In the genomic region with DNA sequence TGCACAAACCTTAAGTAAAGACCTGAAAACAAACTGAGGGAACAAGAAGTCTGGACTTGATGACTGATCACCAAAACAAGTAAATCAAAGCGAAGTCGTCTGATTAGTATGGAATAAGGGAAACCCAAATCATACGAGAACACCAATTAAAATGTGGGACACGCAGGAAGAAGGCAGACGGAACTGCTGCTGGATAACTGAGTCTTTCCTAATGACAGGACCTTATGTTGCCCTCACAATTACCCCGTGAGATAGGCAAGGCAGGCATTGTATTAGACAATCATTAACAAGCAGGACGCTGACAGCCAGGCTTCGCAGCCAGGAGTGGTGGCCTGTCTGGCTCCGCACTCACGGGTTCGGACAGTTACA, we compare ENCODE assay signal across 8 cellular contexts. TPM values are rescaled to one million over a fixed set of nuclear protein-coding genes. Genes with fewer than 3 reads are reported as not detected.
A peak's percentile ranks its signal among the peaks of the same experiment; 100 is the strongest.
DNase-seq lines count a peak whose midpoint lies in the region; ATAC-seq, FAIRE-seq and TF ChIP-seq lines count a peak whose summit lies in the region.

No MANE protein-coding gene starts in this region.

- peak overlapping the region; percentile 100 for H3K27ac Mint-ChIP-seq in activated T-cell treated with anti-CD3 and anti-CD28 coated beads, Interleukin-2, amount 50 U/mL, for 24 hours
- H3K27ac Mint-ChIP-seq in astrocyte (ENCODE audit: unreplicated experiment) = peak overlapping the region; percentile 100

- no peak for FAIRE-seq in astrocyte (lab: Jason Lieb, UNC)

- intact Hi-C loops in transverse colon (cut with DNase I; ENCODE audit: low total_unique reads) = no loop called here

- no peaks in the 10 kb centered on the region for H3K9me3 ChIP-seq in astrocyte (ENCODE audit: insufficient read depth, low read depth, low read length)
- no peaks in the 10 kb centered on the region for H3K9me3 ChIP-seq in liver (ENCODE audit: control insufficient read depth in 4 of 4, low read length in 3 of 4)
- no peaks in the 10 kb centered on the region for H3K9me3 ChIP-seq in transverse colon

- peak; percentile 34 to 37 for TF ChIP-seq RAD21 in liver (IDR thresholded peaks at IDR 0.05)

- no peak for ATAC-seq in HG03457 (IDR thresholded peaks at IDR 0.05; ENCODE audit: unreplicated experiment)

- DNase-seq in activated T-cell treated with anti-CD3 and anti-CD28 coated beads, Interleukin-2, amount 50 U/mL, for 24 hours = no peak
- no peak for DNase-seq in activated T-cell treated with anti-CD3 and anti-CD28 coated beads, Interleukin-2, amount 50 U/mL, for 1 hour
- DNase-seq in astrocyte (ENCODE audit: low read depth) (no peak), transverse colon (no peak), NCI-H2107 treated with DMSO at 0.1 percent for 48 hours (lab: John Stamatoyannopoulos, UW; ENCODE audit: unreplicated experiment) (no peak)
- no peak for DNase-seq in activated CD4-positive, CD25-positive, alpha-beta regulatory T cell (lab: John Stamatoyannopoulos, UW)

- H3K9me3 Mint-ChIP-seq in activated T-cell treated with anti-CD3 and anti-CD28 coated beads, Interleukin-2, amount 50 U/mL, for 24 hours = no peaks in the 10 kb centered on the region
- no peaks in the 10 kb centered on the region for H3K9me3 Mint-ChIP-seq in astrocyte (ENCODE audit: unreplicated experiment)

- H3K4me1 ChIP-seq in astrocyte (ENCODE audit: insufficient read depth, low read length) (peaks cover 15% of the 10 kb centered on the region), liver (ENCODE audit: control insufficient read depth in 4 of 4, insufficient read depth in 4 of 4, low read length in 3 of 4) (peaks cover 2 to 25% (median 8%) of the 10 kb centered on the region in 4 donors), transverse colon (peaks cover 10 to 28% (median 13%) of the 10 kb centered on the region in 4 donors)

- H3K36me3 ChIP-seq in astrocyte (ENCODE audit: insufficient read depth, low read length) (no peaks in the 10 kb centered on the region), liver (ENCODE audit: control insufficient read depth in 4 of 4, insufficient read depth in 3 of 4, low read depth in 1 of 4, low read length in 3 of 4) (no peaks in the 10 kb centered on the region), transverse colon (no peaks in the 10 kb centered on the region)

- H3K27ac ChIP-seq in astrocyte (ENCODE audit: low read depth, low read length) (peak overlapping the region; percentile 100), liver (ENCODE audit: low read depth in 1 of 2, low read length in 2 of 2) (peak overlapping the region; percentile 100), transverse colon (peak overlapping the region; percentile 93 to 100 (median 98))

- under 1% methylated on average over 11 of the region's 11 CpGs for WGBS in liver
- WGBS in transverse colon (ENCODE audit: low coverage in 1 of 2), 2 donors = 2% methylated on average over 11 of the region's 11 CpGs; no CpG with 5 or more reads in 1 of the 2 donors

- TF ChIP-seq POLR2A in transverse colon (IDR thresholded peaks at IDR 0.05) = no peak

- peak overlapping the region; percentile 83 for H2AFZ ChIP-seq in astrocyte (ENCODE audit: low read depth, low read length)

- H3K36me3 Mint-ChIP-seq in activated T-cell treated with anti-CD3 and anti-CD28 coated beads, Interleukin-2, amount 50 U/mL, for 24 hours (ENCODE audit: low read depth) = peaks cover 34% of the 10 kb centered on the region
- no peaks in the 10 kb centered on the region for H3K36me3 Mint-ChIP-seq in astrocyte (ENCODE audit: low read depth, unreplicated experiment)

- H3K4me3 ChIP-seq in astrocyte (ENCODE audit: insufficient read depth, low read depth, low read length) = peak overlapping the region; percentile 81
- H3K4me3 ChIP-seq in liver (ENCODE audit: low read depth in 1 of 3, low read length in 3 of 3) = peak overlapping the region; percentile 44 to 81 (median 70)
- peak overlapping the region; percentile 46 to 93 (median 68) for H3K4me3 ChIP-seq in transverse colon

- peaks cover 46% of the 10 kb centered on the region for H3K4me1 Mint-ChIP-seq in activated T-cell treated with anti-CD3 and anti-CD28 coated beads, Interleukin-2, amount 50 U/mL, for 24 hours (ENCODE audit: low read depth)
- peaks cover 9% of the 10 kb centered on the region for H3K4me1 Mint-ChIP-seq in astrocyte (ENCODE audit: low read depth, unreplicated experiment)

- H3K27me3 Mint-ChIP-seq in activated T-cell treated with anti-CD3 and anti-CD28 coated beads, Interleukin-2, amount 50 U/mL, for 24 hours = no peaks in the 10 kb centered on the region
- no peaks in the 10 kb centered on the region for H3K27me3 Mint-ChIP-seq in astrocyte (ENCODE audit: low read depth, unreplicated experiment)

- no peaks in the 10 kb centered on the region for H3K27me3 ChIP-seq in astrocyte (ENCODE audit: insufficient read depth, low read length)
- H3K27me3 ChIP-seq in liver (ENCODE audit: control insufficient read depth in 4 of 4, insufficient read depth in 4 of 4, low read length in 3 of 4) = no peaks in the 10 kb centered on the region
- H3K27me3 ChIP-seq in transverse colon = no peaks in the 10 kb centered on the region

- TF ChIP-seq CTCF in astrocyte (IDR thresholded peaks at IDR 0.05; ENCODE audit: insufficient read depth, low read depth, low read length) (no peak), liver (IDR thresholded peaks at IDR 0.05; ENCODE audit: low read depth, low read length, missing input control) (no peak), transverse colon (IDR thresholded peaks at IDR 0.05) (no peak)

- H3K79me2 ChIP-seq in astrocyte (ENCODE audit: insufficient read depth, low read length) = peaks cover 41% of the 10 kb centered on the region

- in situ Hi-C loops in transverse colon (cut with MboI; ENCODE audit: low pct_ligation_motif_present in 1 of 4, low pct_unique_long_range_greater_than_20kb in 1 of 4, low sequenced_read_pairs in 3 of 4) = no loop called here

- H3K4me2 ChIP-seq in astrocyte (ENCODE audit: low read length) = peak overlapping the region; percentile 95

- H3K9ac ChIP-seq in astrocyte (ENCODE audit: low read length) (peak overlapping the region; percentile 91), liver (ENCODE audit: low read depth in 1 of 2, low read length in 2 of 2) (peak overlapping the region; percentile 90 to 97)

- no peak for TF ChIP-seq EP300 in transverse colon (IDR thresholded peaks at IDR 0.05; ENCODE audit: low read depth)

- H3K4me3 Mint-ChIP-seq in activated T-cell treated with anti-CD3 and anti-CD28 coated beads, Interleukin-2, amount 50 U/mL, for 24 hours = peak overlapping the region; percentile 100
- peak overlapping the region; percentile 98 for H3K4me3 Mint-ChIP-seq in astrocyte (ENCODE audit: unreplicated experiment)

- H4K20me1 ChIP-seq in astrocyte (ENCODE audit: insufficient read depth, low read length) = peaks cover 33% of the 10 kb centered on the region

TF ChIP-seq in liver, 16 proteins besides CTCF, POLR2A, EP300 and RAD21:
- peak in 1 of 2 donors; percentile 74 for TF ChIP-seq RXRA (IDR thresholded peaks at IDR 0.05)
- peak; percentile 16 for TF ChIP-seq NR2F2 (IDR thresholded peaks at IDR 0.05)
- TF ChIP-seq FOXA2 (IDR thresholded peaks at IDR 0.05) = peak; percentile 18
- TF ChIP-seq FOXA1 (IDR thresholded peaks at IDR 0.05) = no peak
- peak; percentile 87 for TF ChIP-seq TAF1 (conservative IDR thresholded peaks at IDR 0.05)
- TF ChIP-seq, protein P1, sequence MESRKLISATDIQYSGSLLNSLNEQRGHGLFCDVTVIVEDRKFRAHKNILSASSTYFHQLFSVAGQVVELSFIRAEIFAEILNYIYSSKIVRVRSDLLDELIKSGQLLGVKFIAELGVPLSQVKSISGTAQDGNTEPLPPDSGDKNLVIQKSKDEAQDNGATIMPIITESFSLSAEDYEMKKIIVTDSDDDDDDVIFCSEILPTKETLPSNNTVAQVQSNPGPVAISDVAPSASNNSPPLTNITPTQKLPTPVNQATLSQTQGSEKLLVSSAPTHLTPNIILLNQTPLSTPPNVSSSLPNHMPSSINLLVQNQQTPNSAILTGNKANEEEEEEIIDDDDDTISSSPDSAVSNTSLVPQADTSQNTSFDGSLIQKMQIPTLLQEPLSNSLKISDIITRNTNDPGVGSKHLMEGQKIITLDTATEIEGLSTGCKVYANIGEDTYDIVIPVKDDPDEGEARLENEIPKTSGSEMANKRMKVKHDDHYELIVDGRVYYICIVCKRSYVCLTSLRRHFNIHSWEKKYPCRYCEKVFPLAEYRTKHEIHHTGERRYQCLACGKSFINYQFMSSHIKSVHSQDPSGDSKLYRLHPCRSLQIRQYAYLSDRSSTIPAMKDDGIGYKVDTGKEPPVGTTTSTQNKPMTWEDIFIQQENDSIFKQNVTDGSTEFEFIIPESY (IDR thresholded peaks at IDR 0.05) = no peak
- TF ChIP-seq GABPA (IDR thresholded peaks at IDR 0.05 in 1 of 2, conservative IDR thresholded peaks at IDR 0.05 in 1 of 2) = no peak
- TF ChIP-seq JUND (IDR thresholded peaks at IDR 0.05) = no peak
- TF ChIP-seq, protein P2, sequence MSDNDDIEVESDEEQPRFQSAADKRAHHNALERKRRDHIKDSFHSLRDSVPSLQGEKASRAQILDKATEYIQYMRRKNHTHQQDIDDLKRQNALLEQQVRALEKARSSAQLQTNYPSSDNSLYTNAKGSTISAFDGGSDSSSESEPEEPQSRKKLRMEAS (IDR thresholded peaks at IDR 0.05) = no peak

RNA-seq across cellular contexts. Expression of a gene that starts 0.6 kb away (rescaled TPM):
- total RNA-seq in astrocyte = 46.0 and 48.3 TPM in 2 replicates
- total RNA-seq in liver = 10 to 100 TPM; 18.4 to 22.1 TPM
- polyA plus RNA-seq in liver = 10 to 100 TPM; 12.0 to 14.6 TPM
- 10 to 100 TPM; 10.1 to 80.8 (median 30.7) TPM for total RNA-seq in transverse colon

RNA-seq across cellular contexts. Expression of a gene that starts 17.9 kb away (rescaled TPM):
- total RNA-seq in astrocyte (241 and 253 TPM in 2 replicates), liver (100 to 1,000 TPM; 121 to 180 TPM), transverse colon (100 to 1,000 TPM; 282 to 531 (median 394) TPM)
- polyA plus RNA-seq in liver = 100 to 1,000 TPM in 1 of 2 donors, 10 to 100 TPM in 1; 44.1 to 156 TPM

RNA-seq across cellular contexts. Expression of a gene that starts 46.9 kb away (rescaled TPM):
- total RNA-seq in astrocyte (292 and 329 TPM in 2 replicates), liver (100 to 1,000 TPM; 185 to 305 TPM), transverse colon (100 to 1,000 TPM in 2 of 4 donors, 10 to 100 TPM in 2; 75.9 to 149 (median 108) TPM)
- 100 to 1,000 TPM; 269 to 490 TPM for polyA plus RNA-seq in liver

RNA-seq across cellular contexts. Expression of a gene that starts 47.4 kb away (rescaled TPM):
- total RNA-seq in astrocyte (114 and 139 TPM in 2 replicates), liver (100 to 1,000 TPM in 1 of 2 donors, 10 to 100 TPM in 1; 88.2 to 155 TPM), transverse colon (100 to 1,000 TPM in 2 of 4 donors, 1 to 10 TPM in 2; 3.4 to 151 (median 56.4) TPM)
- polyA plus RNA-seq in liver = 100 to 1,000 TPM; 226 to 347 TPM
